ENCODE assay signal across 2 cellular contexts in genomic region chr12:112328411-112329124, GRCh38.
TF ChIP-seq lines count a peak whose summit lies in the region.

No MANE protein-coding gene starts in this region.

TF ChIP-seq in liver, 16 proteins besides CTCF, POLR2A, EP300 and RAD21 (continued from another document):
- TF ChIP-seq REST (IDR thresholded peaks at IDR 0.05) = no peak

TF ChIP-seq in HepG2, 621 proteins besides CTCF, POLR2A, EP300 and RAD21:
- no peak for TF ChIP-seq ZBTB10 (CRISPR knock-in tag; IDR thresholded peaks at IDR 0.05; ENCODE audit: borderline replicate concordance)
- TF ChIP-seq CREM (IDR thresholded peaks at IDR 0.05) = no peak
- no peak for TF ChIP-seq CREM (CRISPR knock-in tag; IDR thresholded peaks at IDR 0.05)
- no peak for TF ChIP-seq FOXK2 (IDR thresholded peaks at IDR 0.05)
- TF ChIP-seq ERF (CRISPR knock-in tag; IDR thresholded peaks at IDR 0.05) = no peak
- TF ChIP-seq TAF1 (CRISPR knock-in tag; IDR thresholded peaks at IDR 0.05) = no peak
- TF ChIP-seq ZSCAN29 (CRISPR knock-in tag; conservative IDR thresholded peaks at IDR 0.05) = no peak
- TF ChIP-seq HNRNPH1 (optimal IDR thresholded peaks at IDR 0.05; ENCODE audit: low read depth, low read length) = no peak
- TF ChIP-seq SALL1 (CRISPR knock-in tag; IDR thresholded peaks at IDR 0.05) = no peak
- TF ChIP-seq MIXL1 (CRISPR knock-in tag; IDR thresholded peaks at IDR 0.05) = no peak
